Comparison of ENCODE assay signal across 18 cellular contexts in genomic region chr15:73328149-73328820, GRCh38. TPM values are rescaled to one million over a fixed set of nuclear protein-coding genes. Genes with fewer than 3 reads are reported as not detected.
DNase-seq lines count a peak whose midpoint lies in the region; ATAC-seq and TF ChIP-seq lines count a peak whose summit lies in the region.
"Had no signal": no experiment of that assay in that cellular context is flagged by ENCODE, and none has a peak within 500 bp of the region (broad histone marks: within the 10 kb centered on the region; RNA-seq: fewer than 3 reads in every experiment).

No MANE protein-coding gene starts in this region.

- H3K27ac ChIP-seq in left ventricle myocardium inferior (replicated peaks) (no peak overlapping the region), H9 (ENCODE audit: insufficient read length, low read depth, low read length) (no peak overlapping the region), spleen (no peak overlapping the region)
- H3K27ac ChIP-seq: C4-2B, SJCRH30 had no signal

- H2BK5ac ChIP-seq in H9 (ENCODE audit: insufficient read length, low read length) = no peak overlapping the region

- H3K27me3 Mint-ChIP-seq in H9 (ENCODE audit: low read depth) = no peaks in the 10 kb centered on the region

- H3K4me3 ChIP-seq in left ventricle myocardium inferior (no peak overlapping the region), spleen (no peak overlapping the region)
- H3K4me3 ChIP-seq: SJCRH30 had no signal

- H3K4me1 Mint-ChIP-seq in H9 = peaks cover 7 to 12% of the 10 kb centered on the region in 2 experiments; a peak in 3 of 4 replicates

- H3K4me1 ChIP-seq in left ventricle myocardium inferior (peaks cover 13% of the 10 kb centered on the region), H9 (ENCODE audit: insufficient read depth, low read length) (no peaks in the 10 kb centered on the region), spleen (peaks cover 0 to 9% (median 0%) of the 10 kb centered on the region in 6 donors)
- H3K4me1 ChIP-seq: Caco-2, SJCRH30 had no signal

- H3K27ac Mint-ChIP-seq in H9 = peak overlapping the region in 2 of 3 experiments; percentile 48 to 51; a peak in 3 of 7 replicates

- H3K23me2 ChIP-seq in H9 (ENCODE audit: insufficient read length, low read depth, low read length, poor library complexity, severe bottlenecking) = no peaks in the 10 kb centered on the region

- no peak overlapping the region for H3K18ac ChIP-seq in H9 (ENCODE audit: insufficient read length, low read depth, low read length)

- H3K4ac ChIP-seq in H9 (ENCODE audit: low read depth, low read length) = no peak overlapping the region

- DNase-seq in Right ventricle myocardium inferior (ENCODE audit: missing footprints) (peak; percentile 9), left ventricle myocardium inferior (no peak), H9 (no peak), islet precursor cell (peak; percentile 41), spleen (peak; percentile 32), GM19238 (ENCODE audit: insufficient read length, low spot score) (no peak)
- no peak for DNase-seq in activated CD4-positive, alpha-beta T cell treated with anti-CD3 and anti-CD28 coated beads for 4 hours
- DNase-seq in stimulated activated CD4-positive, alpha-beta T cell treated with anti-CD3 and anti-CD28 coated beads, Interleukin-4, amount 100 ng/mL, for 4 hours = no peak
- DNase-seq: 8988T, Caco-2, IMR-90, Kasumi-1, NCI-H1417, NCI-H1930, NCI-H2171, SJCRH30 had no signal

- H4K5ac ChIP-seq in H9 (ENCODE audit: insufficient read length, low read depth, low read length) = no peak overlapping the region

- no peak overlapping the region for H3T11ph ChIP-seq in H9 (ENCODE audit: low read length)

- H4K8ac ChIP-seq in H9 (replicated peaks; ENCODE audit: insufficient read length, low read depth, low read length) = no peak overlapping the region

- H2AK5ac ChIP-seq in H9 (ENCODE audit: insufficient read length, low read length) = no peak overlapping the region

- TF ChIP-seq POLR2A in spleen (IDR thresholded peaks at IDR 0.05) = no peak

- intact Hi-C loops in Right ventricle myocardium inferior (cut with DNase I) (no loop called here), left ventricle myocardium inferior (cut with micrococcal nuclease) (no loop called here), spleen (cut with DNase I; ENCODE audit: low total_unique reads) (no loop called here)

- H3K9me3 ChIP-seq in left ventricle myocardium inferior (replicated peaks) = no peaks in the 10 kb centered on the region
- H3K9me3 ChIP-seq in H9 (ENCODE audit: control insufficient read depth, low read depth, low read length) = no peaks in the 10 kb centered on the region
- H3K9me3 ChIP-seq in spleen = no peaks in the 10 kb centered on the region
- H3K9me3 ChIP-seq: Caco-2, SJCRH30 had no signal

- no CpG with 5 or more reads among the region's 12 CpGs for whole genome bisulfite sequencing in H9 (ENCODE audit: extremely low coverage, insufficient read length, low lambda C conversion rate)
- WGBS in spleen, 5 donors = 77 to 86% (median 80%) methylated on average over 12 of the region's 12 CpGs

- H3K9ac ChIP-seq in H9 (ENCODE audit: extremely low read depth, insufficient read length, low read length) = no peak overlapping the region

- no peak for ATAC-seq in Right ventricle myocardium inferior

- no peak overlapping the region for H2BK12ac ChIP-seq in H9 (ENCODE audit: insufficient read length, low read depth, low read length)

- H3K27me3 ChIP-seq in left ventricle myocardium inferior (ENCODE audit: low read depth) (peaks cover 8% of the 10 kb centered on the region), H9 (ENCODE audit: insufficient read depth, low read length) (no peaks in the 10 kb centered on the region), spleen (replicated peaks in 1 of 7) (peaks cover 0 to 42% (median 5%) of the 10 kb centered on the region in 7 donors)

- H3K4me2 ChIP-seq in H9 (ENCODE audit: insufficient read depth, insufficient read length, low read length) = no peak overlapping the region

- no peak overlapping the region for H3K23ac ChIP-seq in H9 (ENCODE audit: insufficient read length, low read depth, low read length)

- no peaks in the 10 kb centered on the region for H4K20me1 ChIP-seq in H9 (ENCODE audit: control insufficient read depth, insufficient read depth, insufficient read length)

- no peak overlapping the region for H2BK20ac ChIP-seq in H9 (ENCODE audit: low read depth, low read length, poor library complexity, severe bottlenecking)

- H3K36me3 ChIP-seq in left ventricle myocardium inferior (peaks cover 1% of the 10 kb centered on the region), spleen (no peaks in the 10 kb centered on the region)
- H3K36me3 ChIP-seq: SJCRH30 had no signal

- H2BK120ac ChIP-seq in H9 (ENCODE audit: low read depth, low read length, poor library complexity, severe bottlenecking) = no peak overlapping the region

- no peak overlapping the region for H3K56ac ChIP-seq in H9 (ENCODE audit: insufficient read length, low read depth, low read length)

- H4K91ac ChIP-seq in H9 (ENCODE audit: insufficient read length, low read depth, low read length) = no peak overlapping the region

- no peak overlapping the region for H3K14ac ChIP-seq in H9 (ENCODE audit: insufficient read depth, low read length)

- H3K79me2 ChIP-seq in H9 (ENCODE audit: insufficient read depth, low read length) = no peaks in the 10 kb centered on the region

- H2AFZ ChIP-seq in H9 (ENCODE audit: low read length) = no peak overlapping the region

- TF ChIP-seq CTCF in left ventricle myocardium inferior (IDR thresholded peaks at IDR 0.05; ENCODE audit: borderline replicate concordance) (no peak), H9 (conservative IDR thresholded peaks at IDR 0.05) (no peak), spleen (IDR thresholded peaks at IDR 0.05 in 8 of 11, conservative IDR thresholded peaks at IDR 0.05 in 3 of 11) (no peak)

- H3K4me3 Mint-ChIP-seq in H9 = no peak overlapping the region

- H2BK15ac ChIP-seq in H9 (ENCODE audit: low read depth, low read length) = no peak overlapping the region

- no peaks in the 10 kb centered on the region; a peak in 1 of 5 replicates for H3K9me3 Mint-ChIP-seq in H9

- no peaks in the 10 kb centered on the region for H3K79me1 ChIP-seq in H9 (ENCODE audit: insufficient read depth, low read depth, low read length, poor library complexity, severe bottlenecking)

- H3K36me3 Mint-ChIP-seq in H9 (ENCODE audit: insufficient read depth in 1 of 3, low read depth in 3 of 3) = peaks cover 15 to 47% (median 32%) of the 10 kb centered on the region in 3 experiments

RNA-seq across cellular contexts. Expression of gene HCN4, which starts 40.5 kb away (rescaled TPM):
- 21.4 TPM for total RNA-seq in Right ventricle myocardium inferior
- total RNA-seq in left ventricle myocardium inferior = 21.9 TPM
- 10.5 and 10.6 TPM in 2 replicates for total RNA-seq in H9 (2021)
- total RNA-seq in spleen = not detected
- polyA plus RNA-seq in spleen = not detected
- total RNA-seq: IMR-90, NCI-H460, SJCRH30 had no signal
- polyA plus RNA-seq: IMR-90 had no signal

Comparison
In these comparisons a context has a peak if more than half of its experiments do, and no peak if none do; other contexts are left out.
1. DNase-seq: peak in Right ventricle myocardium inferior (single experiment), islet precursor cell (single experiment) and spleen (single experiment); none in left ventricle myocardium inferior (single experiment), H9 (single experiment), GM19238 (single experiment), activated CD4-positive, alpha-beta T cell treated with anti-CD3 and anti-CD28 coated beads for 4 hours (0 of 2) and stimulated activated CD4-positive, alpha-beta T cell treated with anti-CD3 and anti-CD28 coated beads, Interleukin-4, amount 100 ng/mL, for 4 hours (0 of 2).
2. RNA of gene HCN4, which starts 40.5 kb away (total RNA-seq): 21.9 TPM in left ventricle myocardium inferior (single experiment), 21.4 TPM in Right ventricle myocardium inferior (single experiment) and 10.5 to 10.6 TPM in H9; not detected in spleen; every median in the first group is over 10 times any median in the second.